In the genomic region with DNA sequence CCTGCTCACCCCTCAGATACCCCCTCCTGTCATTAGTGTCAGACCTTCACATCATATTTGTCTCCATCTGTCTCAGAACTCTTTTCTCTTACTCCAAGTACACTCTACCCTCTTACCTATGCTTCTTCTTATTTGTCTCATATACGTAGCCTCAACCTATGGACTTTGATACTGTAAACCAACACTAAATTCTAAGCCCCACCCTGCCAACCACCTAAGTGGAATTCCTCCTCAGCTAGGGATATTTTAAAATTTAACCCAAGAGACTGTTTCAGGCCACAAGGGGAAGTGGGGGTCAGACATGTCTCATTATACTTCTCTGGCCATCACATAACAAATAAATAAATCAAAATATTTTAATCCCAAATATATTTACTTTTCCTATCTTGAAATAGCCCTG, we compare ENCODE assay signal across 21 cellular contexts.
A peak's percentile ranks its signal among the peaks of the same experiment; 100 is the strongest.
DNase-seq lines count a peak whose midpoint lies in the region; ATAC-seq and TF ChIP-seq lines count a peak whose summit lies in the region.
"Had no signal": no experiment of that assay in that cellular context is flagged by ENCODE, and none has a peak within 500 bp of the region (broad histone marks: within the 10 kb centered on the region; RNA-seq: fewer than 3 reads in every experiment).

No MANE protein-coding gene starts in this region.

- H3K27ac ChIP-seq in hepatocyte, result peak overlapping the region; percentile 49
- H3K27ac ChIP-seq in lower lobe of right lung, result no peak overlapping the region
- H3K27ac ChIP-seq: 22Rv1; BLaER1 treated with 17β-estradiol and CSF1 and Interleukin-3, amounts not matched to agents 10 nM and 100 nM; GM23248 had no signal

- TF ChIP-seq CTCF in Caco-2 (IDR thresholded peaks at IDR 0.05; ENCODE audit: insufficient read depth in 1 of 2, low read depth in 1 of 2, low read length in 1 of 2, severe bottlenecking in 1 of 2, unreplicated experiment in 1 of 2) (no peak), hepatocyte (IDR thresholded peaks at IDR 0.05; ENCODE audit: poor library complexity) (no peak), progenitor cell of endocrine pancreas (IDR thresholded peaks at IDR 0.05; ENCODE audit: unreplicated experiment) (no peak), lower lobe of right lung (IDR thresholded peaks at IDR 0.05) (no peak)

- H3K4me3 ChIP-seq in Caco-2 (ENCODE audit: low read depth, low read length), result no peak overlapping the region
- H3K4me3 ChIP-seq in hepatocyte, result no peak overlapping the region
- H3K4me3 ChIP-seq in lower lobe of right lung, result no peak overlapping the region
- H3K4me3 ChIP-seq: BLaER1 treated with 17β-estradiol and CSF1 and Interleukin-3, amounts not matched to agents 10 nM and 100 nM; GM23248 had no signal

- H3K36me3 ChIP-seq in Caco-2 (ENCODE audit: control insufficient read depth, insufficient read depth, low read length) (no peaks in the 10 kb centered on the region), hepatocyte (replicated peaks; ENCODE audit: insufficient read depth, low read depth) (no peaks in the 10 kb centered on the region), lower lobe of right lung (no peaks in the 10 kb centered on the region)
- H3K36me3 ChIP-seq: BE2C; BLaER1 treated with 17β-estradiol and CSF1 and Interleukin-3, amounts not matched to agents 10 nM and 100 nM had no signal

- peaks cover 30% of the 10 kb centered on the region for H3K4me1 ChIP-seq in Caco-2
- peaks cover 12% of the 10 kb centered on the region for H3K4me1 ChIP-seq in hepatocyte (ENCODE audit: insufficient read depth)
- H3K4me1 ChIP-seq in lower lobe of right lung, result no peaks in the 10 kb centered on the region
- H3K4me1 ChIP-seq: BE2C; BLaER1 treated with 17β-estradiol and CSF1 and Interleukin-3, amounts not matched to agents 10 nM and 100 nM had no signal

- H3K9me3 ChIP-seq in Caco-2 (peaks cover 20% of the 10 kb centered on the region), hepatocyte (ENCODE audit: low read depth) (no peaks in the 10 kb centered on the region), lower lobe of right lung (peaks cover 2% of the 10 kb centered on the region)
- H3K9me3 ChIP-seq: BE2C had no signal

- no peaks in the 10 kb centered on the region for H3K79me2 ChIP-seq in hepatocyte

- H3K9me3 Mint-ChIP-seq in Caco-2 (ENCODE audit: unreplicated experiment) (peaks cover 44% of the 10 kb centered on the region), progenitor cell of endocrine pancreas (ENCODE audit: low read depth) (peaks cover 18% of the 10 kb centered on the region)

- no peaks in the 10 kb centered on the region for H4K20me1 ChIP-seq in hepatocyte (ENCODE audit: insufficient read depth, poor library complexity, severe bottlenecking)
- H4K20me1 ChIP-seq: BLaER1 treated with 17β-estradiol and CSF1 and Interleukin-3, amounts not matched to agents 10 nM and 100 nM had no signal

- peaks cover 31% of the 10 kb centered on the region for H3K4me1 Mint-ChIP-seq in Caco-2 (ENCODE audit: low read depth, unreplicated experiment)
- H3K4me1 Mint-ChIP-seq in progenitor cell of endocrine pancreas (ENCODE audit: low read depth), result peaks cover 8% of the 10 kb centered on the region
- H3K4me1 Mint-ChIP-seq: CD14-positive monocyte; CD8-positive, alpha-beta memory T cell had no signal

- no peaks in the 10 kb centered on the region for H3K9me2 ChIP-seq in hepatocyte (replicated peaks; ENCODE audit: insufficient read depth)

- intact Hi-C loops in Caco-2 (cut with micrococcal nuclease; ENCODE audit: unreplicated experiment) (loop anchor here (5.0 kb wide), 1 partner anchor 268 kb away; no protein-coding TSS in a partner anchor), lower lobe of right lung (cut with DNase I) (no loop called here)

- no TSS peak for BruUV-seq in Caco-2 (replicated peaks; lab: Mats Ljungman, UMichigan)

- peaks cover 23% of the 10 kb centered on the region for H3K36me3 Mint-ChIP-seq in Caco-2 (ENCODE audit: insufficient read depth, unreplicated experiment)
- no peaks in the 10 kb centered on the region for H3K36me3 Mint-ChIP-seq in progenitor cell of endocrine pancreas (ENCODE audit: insufficient read depth)
- H3K36me3 Mint-ChIP-seq: CD14-positive monocyte; CD8-positive, alpha-beta memory T cell had no signal

- ATAC-seq in lower lobe of right lung, result no peak
- ATAC-seq in HG03565 (IDR thresholded peaks at IDR 0.05; ENCODE audit: unreplicated experiment), result no peak
- ATAC-seq: HCT116 had no signal

- H3K27ac Mint-ChIP-seq in Caco-2 (ENCODE audit: unreplicated experiment) (peak overlapping the region; percentile 95), progenitor cell of endocrine pancreas (peak overlapping the region; percentile 37)
- H3K27ac Mint-ChIP-seq: CD4-positive, alpha-beta T cell; CD8-positive, alpha-beta memory T cell had no signal

- POLR2A ChIA-PET in Caco-2 (lab: Charles Lee), result no interaction called here

- H3K4me3 Mint-ChIP-seq in Caco-2 (ENCODE audit: unreplicated experiment) (peak overlapping the region; percentile 62), progenitor cell of endocrine pancreas (ENCODE audit: low read depth) (no peak overlapping the region)
- H3K4me3 Mint-ChIP-seq: CD14-positive monocyte; CD4-positive, alpha-beta T cell; CD8-positive, alpha-beta memory T cell had no signal

- CTCF ChIA-PET in Caco-2 (lab: Charles Lee), result no interaction called here

- H3K4me2 ChIP-seq in hepatocyte, result peak overlapping the region; percentile 34
- H3K4me2 ChIP-seq: BLaER1 treated with 17β-estradiol and CSF1 and Interleukin-3, amounts not matched to agents 10 nM and 100 nM had no signal

- peak; percentile 71 to 72 for DNase-seq in Caco-2
- peak; percentile 9 for DNase-seq in LoVo (ENCODE audit: low spot score)
- peak; percentile 12 for DNase-seq in hepatocyte (ENCODE audit: low spot score)
- no peak for DNase-seq in progenitor cell of endocrine pancreas (ENCODE audit: low spot score, unreplicated experiment)
- DNase-seq in GM19240 (ENCODE audit: insufficient read length, low spot score), result no peak
- no peak for DNase-seq in activated effector memory CD4-positive, alpha-beta T cell treated with Interleukin-2 at 50 U/mL for 16 hours
- no peak for DNase-seq in lower lobe of right lung
- DNase-seq: AML-193; BE2C; CD4-positive, alpha-beta T cell; CD8-positive, alpha-beta memory T cell; COR-L47; DMS153; DND-41; GM23248; H7 had no signal

- H3K27me3 Mint-ChIP-seq in Caco-2 (ENCODE audit: insufficient read depth, unreplicated experiment), result no peaks in the 10 kb centered on the region
- H3K27me3 Mint-ChIP-seq in progenitor cell of endocrine pancreas, result no peaks in the 10 kb centered on the region
- H3K27me3 Mint-ChIP-seq: CD4-positive, alpha-beta T cell; CD8-positive, alpha-beta memory T cell had no signal

- H3K27me3 ChIP-seq in Caco-2 (replicated peaks; ENCODE audit: control insufficient read depth, insufficient read depth, low read length) (no peaks in the 10 kb centered on the region), hepatocyte (no peaks in the 10 kb centered on the region), lower lobe of right lung (ENCODE audit: low read depth) (no peaks in the 10 kb centered on the region)
- H3K27me3 ChIP-seq: BE2C; BLaER1 treated with 17β-estradiol and CSF1 and Interleukin-3, amounts not matched to agents 10 nM and 100 nM had no signal

- WGBS in hepatocyte (ENCODE audit: low lambda C conversion rate, missing lambda C conversion rate), result 60% methylated on average over 1 of the region's 1 CpG

- no peak overlapping the region for H2AFZ ChIP-seq in hepatocyte
- H2AFZ ChIP-seq: GM23248 had no signal

Comparison
In these comparisons a context has a peak if more than half of its experiments do, and no peak if none do; other contexts are left out.
1. DNase-seq: peak in Caco-2 (2 of 2), LoVo (single experiment) and hepatocyte (single experiment); none in progenitor cell of endocrine pancreas (single experiment), GM19240 (single experiment), activated effector memory CD4-positive, alpha-beta T cell treated with Interleukin-2 at 50 U/mL for 16 hours (single experiment) and lower lobe of right lung (single experiment).